27 cellular contexts compared by ENCODE assay signal in the genomic region with DNA sequence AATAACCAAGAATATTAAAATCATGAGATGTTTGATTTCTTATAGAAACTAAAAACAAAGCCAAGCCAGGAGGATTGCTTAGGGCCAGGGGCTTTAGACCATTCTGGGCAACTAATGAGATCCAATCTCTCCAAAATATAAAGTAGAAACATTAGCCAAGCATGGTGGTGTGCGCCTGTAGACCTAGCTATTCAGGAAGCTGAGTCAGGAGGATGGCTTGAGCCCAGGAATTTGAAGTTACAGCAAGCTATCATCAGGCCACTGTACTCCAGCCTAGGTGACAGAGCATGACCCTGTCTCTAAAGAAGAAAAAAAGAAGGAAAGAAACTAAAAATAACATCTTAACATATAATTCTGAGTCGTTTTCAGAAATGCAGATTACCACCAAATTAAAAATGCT.
"Had no signal": no experiment of that assay in that cellular context is flagged by ENCODE, and none has a peak within 500 bp of the region (broad histone marks: within the 10 kb centered on the region; RNA-seq: fewer than 3 reads in every experiment).

No MANE protein-coding gene starts in this region.

- H3K4me1 ChIP-seq: colonic mucosa, foreskin keratinocyte, neural progenitor cell, parathyroid adenoma, right lobe of liver, suprapubic skin, vagina had no signal

- H3K27me3 ChIP-seq: colonic mucosa, esophagus muscularis mucosa, foreskin keratinocyte, heart right ventricle, neural progenitor cell, right lobe of liver, suprapubic skin, vagina had no signal

- H3K4me3 Mint-ChIP-seq: memory B cell; mesothelial cell of epicardium; naive B cell; nephron; neural progenitor cell; stimulated activated naive CD8-positive, alpha-beta T cell treated with anti-CD3 and anti-CD28 coated beads, Interleukin-15, amount 100 ng/mL, for 72 hours had no signal

- H3K4me3 ChIP-seq: colonic mucosa, esophagus muscularis mucosa, heart right ventricle, lung, mucosa of descending colon, neural progenitor cell, right lobe of liver, suprapubic skin, vagina had no signal

- H3K27me3 Mint-ChIP-seq: naive B cell, progenitor cell of endocrine pancreas had no signal

- H3K27ac ChIP-seq: colonic mucosa, esophagus muscularis mucosa, foreskin keratinocyte, heart right ventricle, neural progenitor cell, parathyroid adenoma, right lobe of liver, suprapubic skin, vagina had no signal

- ATAC-seq: foreskin keratinocyte; heart right ventricle; left lobe of liver; mucosa of descending colon; right lobe of liver; stimulated activated naive CD8-positive, alpha-beta T cell treated with anti-CD3 and anti-CD28 coated beads, Interleukin-15, amount 100 ng/mL, for 72 hours had no signal

- DNase-seq: colonic mucosa; dermis blood vessel endothelial cell; effector memory CD4-positive, alpha-beta T cell; foreskin keratinocyte; glutamatergic neuron; heart right ventricle; hippocampal formation; mucosa of descending colon; naive B cell; right lobe of liver; small intestine; stimulated activated CD4-positive, alpha-beta T cell treated with anti-CD3 and anti-CD28 coated beads, Interleukin-15, amount 100 ng/mL, for 24 hours; stimulated activated CD4-positive, alpha-beta T cell treated with anti-CD3 and anti-CD28 coated beads, Interleukin-4, amount 100 ng/mL, for 1 hour; stimulated activated CD8-positive, alpha-beta memory T cell treated with anti-CD3 and anti-CD28 coated beads, Interleukin-4, amount 100 ng/mL, for 48 hours; stimulated activated naive CD4-positive, alpha-beta T cell; stimulated activated naive CD8-positive, alpha-beta T cell treated with anti-CD3 and anti-CD28 coated beads, Interleukin-15, amount 100 ng/mL, for 72 hours had no signal

- H3K4me1 Mint-ChIP-seq: memory B cell; mesothelial cell of epicardium; naive B cell; nephron; neural progenitor cell; stimulated activated naive CD8-positive, alpha-beta T cell treated with anti-CD3 and anti-CD28 coated beads, Interleukin-15, amount 100 ng/mL, for 72 hours had no signal

- H3K9me3 Mint-ChIP-seq: memory B cell; nephron; neural progenitor cell; stimulated activated naive CD8-positive, alpha-beta T cell treated with anti-CD3 and anti-CD28 coated beads, Interleukin-15, amount 100 ng/mL, for 72 hours had no signal

- H3K36me3 Mint-ChIP-seq: memory B cell, mesothelial cell of epicardium, naive B cell, neural progenitor cell had no signal

- H3K27ac Mint-ChIP-seq: memory B cell, mesothelial cell of epicardium, nephron, neural progenitor cell, progenitor cell of endocrine pancreas had no signal

- H3K36me3 ChIP-seq: colonic mucosa, esophagus muscularis mucosa, heart right ventricle, neural progenitor cell, right lobe of liver, suprapubic skin, vagina had no signal

- H3K9me3 ChIP-seq: colonic mucosa, esophagus muscularis mucosa, mucosa of descending colon, right lobe of liver, suprapubic skin, vagina had no signal
